Comparison of ENCODE assay signal across 20 cellular contexts in the genomic region with DNA sequence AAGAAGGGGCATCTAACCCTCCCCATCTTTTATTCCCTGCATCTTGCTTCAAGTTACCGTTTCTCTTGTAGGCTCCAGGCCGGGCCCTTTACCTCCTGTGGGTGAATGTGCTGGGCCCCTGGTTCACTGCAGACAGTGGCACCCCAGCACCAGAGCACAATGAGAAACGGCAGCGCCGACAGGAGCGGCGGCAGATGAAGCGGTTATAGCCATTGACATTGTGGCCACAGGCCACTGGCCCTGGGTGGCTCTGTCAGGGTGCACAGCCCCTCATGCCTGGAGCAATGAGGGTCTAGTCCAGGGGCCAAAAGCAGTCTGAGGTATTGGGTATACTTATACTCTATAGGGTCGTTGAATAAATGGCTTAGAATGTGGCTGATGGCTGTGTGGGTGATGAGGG. TPM values are rescaled to one million over a fixed set of nuclear protein-coding genes. Genes with fewer than 3 reads are reported as not detected.
DNase-seq lines count a peak whose midpoint lies in the region; ATAC-seq and TF ChIP-seq lines count a peak whose summit lies in the region.
"Had no signal": no experiment of that assay in that cellular context is flagged by ENCODE, and none has a peak within 500 bp of the region (broad histone marks: within the 10 kb centered on the region; RNA-seq: fewer than 3 reads in every experiment).

No MANE protein-coding gene starts in this region.

- no peaks in the 10 kb centered on the region for H3K9me3 ChIP-seq in CD8-positive, alpha-beta T cell (ENCODE audit: low read length)
- H3K9me3 ChIP-seq: BE2C, heart left ventricle, ovary, SJCRH30, thyroid gland had no signal

- no peak for TF ChIP-seq CTCF in CD14-positive monocyte (IDR thresholded peaks at IDR 0.05)
- TF ChIP-seq CTCF in CD8-positive, alpha-beta T cell (IDR thresholded peaks at IDR 0.05), result no peak
- no peak for TF ChIP-seq CTCF in mesothelial cell of epicardium (IDR thresholded peaks at IDR 0.05; ENCODE audit: unreplicated experiment)

- H3K9me3 Mint-ChIP-seq in CD14-positive monocyte, result peaks cover 0 to 3% (median 0%) of the 10 kb centered on the region in 7 donors
- H3K9me3 Mint-ChIP-seq in CD8-positive, alpha-beta T cell, result no peaks in the 10 kb centered on the region
- H3K9me3 Mint-ChIP-seq in activated T-helper 17 cell treated with anti-CD3 and anti-CD28 coated beads, Interleukin-2, amount 50 U/mL, for 72 hours, result no peaks in the 10 kb centered on the region
- no peaks in the 10 kb centered on the region for H3K9me3 Mint-ChIP-seq in mesothelial cell of epicardium

- H3K27me3 Mint-ChIP-seq in CD14-positive monocyte (ENCODE audit: low read depth in 3 of 3), result peaks cover 0 to 1% (median 0%) of the 10 kb centered on the region in 3 donors
- H3K27me3 Mint-ChIP-seq in CD8-positive, alpha-beta T cell (ENCODE audit: low read depth), result no peaks in the 10 kb centered on the region
- no peaks in the 10 kb centered on the region for H3K27me3 Mint-ChIP-seq in activated T-helper 17 cell treated with anti-CD3 and anti-CD28 coated beads, Interleukin-2, amount 50 U/mL, for 72 hours
- no peaks in the 10 kb centered on the region for H3K27me3 Mint-ChIP-seq in mesothelial cell of epicardium (ENCODE audit: low read depth)

- no peak overlapping the region for H3K4me3 Mint-ChIP-seq in CD14-positive monocyte
- peak overlapping the region; percentile 100 for H3K4me3 Mint-ChIP-seq in CD8-positive, alpha-beta T cell
- peak overlapping the region; percentile 98 for H3K4me3 Mint-ChIP-seq in activated T-helper 17 cell treated with anti-CD3 and anti-CD28 coated beads, Interleukin-2, amount 50 U/mL, for 72 hours
- peak overlapping the region; percentile 100 for H3K4me3 Mint-ChIP-seq in mesothelial cell of epicardium

- H3K27ac Mint-ChIP-seq in CD14-positive monocyte (peak overlapping the region in 4 of 7 donors; percentile 8 to 57 (median 44)), mesothelial cell of epicardium (no peak overlapping the region)
- H3K27ac Mint-ChIP-seq in CD8-positive, alpha-beta T cell, result no peak overlapping the region
- no peak overlapping the region for H3K27ac Mint-ChIP-seq in activated T-helper 17 cell treated with anti-CD3 and anti-CD28 coated beads, Interleukin-2, amount 50 U/mL, for 72 hours

- H3K4me1 ChIP-seq in CD8-positive, alpha-beta T cell (ENCODE audit: insufficient read depth, low read length), result peaks cover 21% of the 10 kb centered on the region
- H3K4me1 ChIP-seq: BE2C had no signal

- H3K36me3 Mint-ChIP-seq in CD14-positive monocyte (peaks cover 43 to 55% of the 10 kb centered on the region in 2 donors), mesothelial cell of epicardium (peaks cover 8% of the 10 kb centered on the region)
- H3K36me3 Mint-ChIP-seq in CD8-positive, alpha-beta T cell, result peaks cover 47% of the 10 kb centered on the region
- H3K36me3 Mint-ChIP-seq in activated T-helper 17 cell treated with anti-CD3 and anti-CD28 coated beads, Interleukin-2, amount 50 U/mL, for 72 hours (ENCODE audit: low read depth), result peaks cover 69% of the 10 kb centered on the region

- POLR2A ChIA-PET in CD8-positive, alpha-beta T cell (lab: Charles Lee), result interaction anchor here (4.8 kb wide), 1 partner anchor 18 kb away, joined by 35 read pairs; a partner anchor contains a TSS

- no peak overlapping the region for H3K4me3 ChIP-seq in CD8-positive, alpha-beta T cell (ENCODE audit: low read depth, low read length)
- H3K4me3 ChIP-seq: ovary, SJCRH30, thyroid gland had no signal

- peaks cover 22% of the 10 kb centered on the region for H3K36me3 ChIP-seq in CD8-positive, alpha-beta T cell (ENCODE audit: insufficient read depth, low read length)
- H3K36me3 ChIP-seq: ovary had no signal

- DNase-seq in CD14-positive monocyte (ENCODE audit: low spot score) (no peak), mesothelial cell of epicardium (ENCODE audit: low spot score in 2 of 2, unreplicated experiment in 2 of 2) (no peak), SW480 (ENCODE audit: low spot score) (no peak), putamen (ENCODE audit: low spot score) (no peak), DMS53 (lab: John Stamatoyannopoulos, UW) (no peak), inferior parietal cortex (ENCODE audit: extremely low spot score) (no peak)
- no peak for DNase-seq in CD8-positive, alpha-beta T cell
- DNase-seq: BE2C; HCEC 1CT; Karpas-422; NCI-H1417 treated with DMSO at 0.1 percent for 48 hours; NCI-H446; SJCRH30; stimulated activated CD4-positive, alpha-beta T cell treated with anti-CD3 and anti-CD28 coated beads, Interleukin-4, amount 100 ng/mL, for 24 hours; stimulated activated CD8-positive, alpha-beta memory T cell treated with anti-CD3 and anti-CD28 coated beads, Interleukin-4, amount 100 ng/mL, for 48 hours; thyroid gland had no signal

- intact Hi-C loops in CD14-positive monocyte (cut with micrococcal nuclease), result loop anchor here (5.0 kb wide), 1 partner anchor 37 kb away; a partner anchor contains a TSS
- intact Hi-C loops in CD8-positive, alpha-beta T cell (cut with DNase I, micrococcal nuclease), result loop anchor here in 1 of 2 experiments (10.0 kb wide), 1 partner anchor 616 kb away; a partner anchor contains a TSS

- H3K27ac ChIP-seq in CD8-positive, alpha-beta T cell (ENCODE audit: low read depth, low read length), result no peak overlapping the region
- H3K27ac ChIP-seq: heart left ventricle, ovary, SJCRH30, thyroid gland had no signal

- no peaks in the 10 kb centered on the region for H3K27me3 ChIP-seq in CD8-positive, alpha-beta T cell (ENCODE audit: insufficient read depth, low read length)
- H3K27me3 ChIP-seq: BE2C, heart left ventricle, ovary, SJCRH30, thyroid gland had no signal

- ATAC-seq in CD8-positive, alpha-beta T cell, result no peak
- ATAC-seq in activated T-helper 17 cell treated with anti-CD3 and anti-CD28 coated beads, Interleukin-2, amount 50 U/mL, for 72 hours (replicated peaks), result no peak
- ATAC-seq: heart left ventricle had no signal

- peaks cover 26% of the 10 kb centered on the region for H3K4me1 Mint-ChIP-seq in CD14-positive monocyte
- peaks cover 42% of the 10 kb centered on the region for H3K4me1 Mint-ChIP-seq in CD8-positive, alpha-beta T cell (ENCODE audit: low read depth)
- peaks cover 32% of the 10 kb centered on the region for H3K4me1 Mint-ChIP-seq in activated T-helper 17 cell treated with anti-CD3 and anti-CD28 coated beads, Interleukin-2, amount 50 U/mL, for 72 hours
- peaks cover 23% of the 10 kb centered on the region for H3K4me1 Mint-ChIP-seq in mesothelial cell of epicardium

- CTCF ChIA-PET in CD8-positive, alpha-beta T cell (lab: Charles Lee), result interaction anchor here (1.8 kb wide), 1 partner anchor 17 kb away, joined by 7 read pairs; no protein-coding TSS in a partner anchor

RNA-seq across cellular contexts. Expression of a gene that starts 2.0 kb away (rescaled TPM):
- polyA plus RNA-seq in CD14-positive monocyte, result 100 to 1,000 TPM; 117 to 130 TPM
- total RNA-seq in CD8-positive, alpha-beta T cell, result 10 to 100 TPM; 37.1 to 44.7 TPM
- total RNA-seq in activated T-helper 17 cell treated with anti-CD3 and anti-CD28 coated beads, Interleukin-2, amount 50 U/mL, for 72 hours, result 10 to 100 TPM; 31.7 to 39.5 TPM
- 35.8 to 38.4 TPM (median 36.3 TPM) in 3 replicates for total RNA-seq in mesothelial cell of epicardium

RNA-seq across cellular contexts. Expression of a gene that starts 18.4 kb away (rescaled TPM):
- 1 to 10 TPM; 5.1 to 5.5 TPM for polyA plus RNA-seq in CD14-positive monocyte
- total RNA-seq in CD8-positive, alpha-beta T cell, result 10 to 100 TPM; 15.2 to 18.7 TPM
- 100 to 1,000 TPM; 104 to 145 TPM for total RNA-seq in activated T-helper 17 cell treated with anti-CD3 and anti-CD28 coated beads, Interleukin-2, amount 50 U/mL, for 72 hours
- total RNA-seq in mesothelial cell of epicardium, result 28.2 to 28.7 TPM (median 28.3 TPM) in 3 replicates

RNA-seq across cellular contexts. Expression of a gene that starts 19.9 kb away (rescaled TPM):
- not detected for polyA plus RNA-seq in CD14-positive monocyte
- total RNA-seq in CD8-positive, alpha-beta T cell, result 1 to 10 TPM; 2.0 to 2.1 TPM
- 10 to 100 TPM in 1 of 2 donors, 1 to 10 TPM in 1; 3.5 to 15.7 TPM for total RNA-seq in activated T-helper 17 cell treated with anti-CD3 and anti-CD28 coated beads, Interleukin-2, amount 50 U/mL, for 72 hours
- 2.9 to 3.5 TPM (median 3.3 TPM) in 3 replicates for total RNA-seq in mesothelial cell of epicardium
- total RNA-seq: kidney epithelial cell had no signal

RNA-seq across cellular contexts. Expression of a gene that starts 30.0 kb away (rescaled TPM):
- polyA plus RNA-seq in CD14-positive monocyte, result under 1 TPM in 1 of 2 donors, not detected in 1; 0.15 TPM
- total RNA-seq in CD8-positive, alpha-beta T cell, result 1 to 10 TPM; 1.3 to 1.6 TPM
- total RNA-seq in activated T-helper 17 cell treated with anti-CD3 and anti-CD28 coated beads, Interleukin-2, amount 50 U/mL, for 72 hours, result 1 to 10 TPM; 6.6 to 7.1 TPM
- total RNA-seq in mesothelial cell of epicardium, result 9.3 to 10.0 TPM (median 9.7 TPM) in 3 replicates

RNA-seq across cellular contexts. Expression of a gene that starts 37.0 kb away (rescaled TPM):
- 10 to 100 TPM; 53.1 to 61.5 TPM for polyA plus RNA-seq in CD14-positive monocyte
- total RNA-seq in CD8-positive, alpha-beta T cell, result 10 to 100 TPM; 61.9 to 63.8 TPM
- 100 to 1,000 TPM in 1 of 2 donors, 10 to 100 TPM in 1; 90.0 to 141 TPM for total RNA-seq in activated T-helper 17 cell treated with anti-CD3 and anti-CD28 coated beads, Interleukin-2, amount 50 U/mL, for 72 hours
- total RNA-seq in mesothelial cell of epicardium, result 78.3 to 80.2 TPM (median 79.5 TPM) in 3 replicates

Comparison
In these comparisons a context has a peak if more than half of its experiments do, and no peak if none do; other contexts are left out.
1. H3K27ac Mint-ChIP-seq: peak in CD14-positive monocyte (4 of 7); none in CD8-positive, alpha-beta T cell (single experiment), activated T-helper 17 cell treated with anti-CD3 and anti-CD28 coated beads, Interleukin-2, amount 50 U/mL, for 72 hours (single experiment) and mesothelial cell of epicardium (single experiment).
2. H3K4me3 Mint-ChIP-seq: peak in CD8-positive, alpha-beta T cell (single experiment), activated T-helper 17 cell treated with anti-CD3 and anti-CD28 coated beads, Interleukin-2, amount 50 U/mL, for 72 hours (single experiment) and mesothelial cell of epicardium (single experiment); none in CD14-positive monocyte (0 of 2).